ENCODE assay signal across 9 cellular contexts in the genomic region with DNA sequence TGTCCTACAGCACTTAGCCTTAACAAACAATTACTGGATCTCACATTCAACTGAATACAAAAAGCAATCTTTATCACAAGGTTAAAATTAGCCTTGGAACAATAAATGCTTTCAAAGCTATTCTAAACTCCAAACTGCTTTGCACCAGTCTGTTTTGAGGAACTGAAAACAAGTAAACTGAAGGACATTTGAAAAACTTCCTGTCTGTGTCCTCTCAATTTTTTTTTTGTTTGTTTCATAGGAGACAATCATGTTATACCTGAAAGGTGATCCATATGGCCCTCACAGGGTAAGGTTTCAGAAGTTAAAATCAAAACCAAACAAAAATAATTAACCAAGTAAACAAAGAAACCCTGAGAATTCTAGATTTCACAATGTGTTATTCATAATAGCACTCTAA.
A peak's percentile ranks its signal among the peaks of the same experiment; 100 is the strongest.
DNase-seq lines count a peak whose midpoint lies in the region; ATAC-seq, FAIRE-seq and TF ChIP-seq lines count a peak whose summit lies in the region.
"Had no signal": no experiment of that assay in that cellular context is flagged by ENCODE, and none has a peak within 500 bp of the region (broad histone marks: within the 10 kb centered on the region; RNA-seq: fewer than 3 reads in every experiment).

No MANE protein-coding gene starts in this region.

- intact Hi-C loops in GM12878 (cut with micrococcal nuclease; ENCODE audit: unreplicated experiment), result loop anchor here (5.0 kb wide), 2 partner anchors 46 to 66 kb away; no protein-coding TSS in a partner anchor
- intact Hi-C loops in thyroid gland (cut with DNase I), result no loop called here

- H3K36me3 ChIP-seq in GM12878 (ENCODE audit: control insufficient read depth in 2 of 2, insufficient read depth in 2 of 2, low read length in 1 of 2), result no peaks in the 10 kb centered on the region
- no peaks in the 10 kb centered on the region for H3K36me3 ChIP-seq in BE2C
- H3K36me3 ChIP-seq in thyroid gland, result no peaks in the 10 kb centered on the region
- H3K36me3 ChIP-seq in Peyer's patch, result no peaks in the 10 kb centered on the region
- H3K36me3 ChIP-seq: right lobe of liver had no signal

- ATAC-seq in GM18505 (IDR thresholded peaks at IDR 0.05; ENCODE audit: unreplicated experiment) (peak; percentile 96), GM21381 (IDR thresholded peaks at IDR 0.05; ENCODE audit: unreplicated experiment) (peak; percentile 97), HG03139 (IDR thresholded peaks at IDR 0.05; ENCODE audit: unreplicated experiment) (peak; percentile 96), GM12878 (peak; percentile 95)

- in situ Hi-C loops in GM12878 (cut with MboI), result no loop called here

- no peak overlapping the region; the same call in 1 of the 2 replicates for H2AFZ ChIP-seq in GM12878 (ENCODE audit: control insufficient read depth, low read depth, low read length)

- no peak overlapping the region for H3K4me3 ChIP-seq in GM12878
- no peak overlapping the region for H3K4me3 ChIP-seq in BE2C (ENCODE audit: low read depth, low read length)
- no peak overlapping the region for H3K4me3 ChIP-seq in thyroid gland (replicated peaks in 1 of 3)
- no peak overlapping the region for H3K4me3 ChIP-seq in Peyer's patch
- H3K4me3 ChIP-seq: right lobe of liver had no signal

- H3K27ac ChIP-seq in GM12878 (ENCODE audit: control insufficient read depth, insufficient read depth) (peak overlapping the region; percentile 36; the same call in 1 of the 2 replicates), thyroid gland (no peak overlapping the region), Peyer's patch (no peak overlapping the region)
- H3K27ac ChIP-seq: right lobe of liver had no signal

- SMC1A ChIA-PET in GM12878 (lab: Charles Lee; ENCODE audit: uncharacterized antibody, unreplicated experiment), result interaction anchor here (0.9 to 3.4 kb wide), 9 partner anchors 8 to 323 kb away, joined by 3 to 20 read pairs (median 3); no protein-coding TSS in a partner anchor

- TF ChIP-seq CTCF in GM12878 (IDR thresholded peaks at IDR 0.05 in 2 of 3, conservative IDR thresholded peaks at IDR 0.05 in 1 of 3; ENCODE audit: control insufficient read depth in 2 of 3, extremely low read depth in 1 of 3, insufficient read depth in 1 of 3, low read depth in 3 of 3, low read length in 3 of 3) (no peak), BE2C (IDR thresholded peaks at IDR 0.05; ENCODE audit: low read depth, low read length) (no peak), thyroid gland (IDR thresholded peaks at IDR 0.05) (no peak), Peyer's patch (IDR thresholded peaks at IDR 0.05) (no peak)

- RAD21 ChIA-PET in GM12878 (lab: Charles Lee; ENCODE audit: unreplicated experiment), result interaction anchor here (0.7 to 1.7 kb wide), 8 partner anchors 43 to 265 kb away, joined by 3 to 10 read pairs (median 3); no protein-coding TSS in a partner anchor

- peak; percentile 78 to 95 for TF ChIP-seq EP300 in GM12878 (IDR thresholded peaks at IDR 0.05; ENCODE audit: borderline replicate concordance in 1 of 2, control insufficient read depth in 1 of 2, low read depth in 2 of 2, low read length in 2 of 2)

- no peaks in the 10 kb centered on the region for H4K20me1 ChIP-seq in GM12878 (ENCODE audit: control insufficient read depth, insufficient read depth)

- H3K79me2 ChIP-seq in GM12878 (ENCODE audit: control insufficient read depth, insufficient read depth, low read length), result no peaks in the 10 kb centered on the region

- BruUV-seq in GM12878 (replicated peaks; lab: Mats Ljungman, UMichigan), result no TSS peak

- H3K27me3 ChIP-seq in GM12878 (replicated peaks in 1 of 2; ENCODE audit: control insufficient read depth in 2 of 2, insufficient read depth in 2 of 2, low read length in 1 of 2), result no peaks in the 10 kb centered on the region
- H3K27me3 ChIP-seq in BE2C, result no peaks in the 10 kb centered on the region
- no peaks in the 10 kb centered on the region for H3K27me3 ChIP-seq in thyroid gland
- H3K27me3 ChIP-seq in Peyer's patch, result no peaks in the 10 kb centered on the region
- H3K27me3 ChIP-seq: right lobe of liver had no signal

- H3K9ac ChIP-seq in GM12878 (ENCODE audit: control insufficient read depth, insufficient read depth, low read length), result no peak overlapping the region

- H3K9me3 ChIP-seq in GM12878 (replicated peaks; ENCODE audit: control insufficient read depth, insufficient read depth, low read length), result peaks cover 7% of the 10 kb centered on the region; the same call in 2 of the 3 replicates
- no peaks in the 10 kb centered on the region for H3K9me3 ChIP-seq in BE2C
- H3K9me3 ChIP-seq in thyroid gland, result no peaks in the 10 kb centered on the region
- H3K9me3 ChIP-seq in Peyer's patch, result no peaks in the 10 kb centered on the region
- H3K9me3 ChIP-seq: right lobe of liver had no signal

- peak; percentile 61 for FAIRE-seq in GM12878 (lab: Jason Lieb, UNC)
- FAIRE-seq in H54 (lab: Jason Lieb, UNC), result no peak

- CTCF ChIA-PET in GM12878 (lab: Yijun Ruan, JAX), result interaction anchor here (0.7 to 2.4 kb wide), 5 partner anchors 12 to 294 kb away, joined by 3 to 9 read pairs (median 5); no protein-coding TSS in a partner anchor

- TF ChIP-seq POLR2A in GM18505 (IDR thresholded peaks at IDR 0.05; ENCODE audit: borderline replicate concordance, extremely low read depth, insufficient read depth, insufficient read length) (no peak), GM12878 (IDR thresholded peaks at IDR 0.05; ENCODE audit: low read depth, low read length) (no peak), thyroid gland (IDR thresholded peaks at IDR 0.05) (no peak), H54 (IDR thresholded peaks at IDR 0.05; ENCODE audit: low read depth, low read length) (no peak), Peyer's patch (IDR thresholded peaks at IDR 0.05) (no peak)

- H3K4me1 ChIP-seq in GM12878 (ENCODE audit: control insufficient read depth, insufficient read depth, low read length) (peaks cover 8% of the 10 kb centered on the region; the same call in 1 of the 2 replicates), BE2C (peaks cover 15% of the 10 kb centered on the region), thyroid gland (no peaks in the 10 kb centered on the region), Peyer's patch (no peaks in the 10 kb centered on the region)

- no peak for TF ChIP-seq RAD21 in GM12878 (IDR thresholded peaks at IDR 0.05; ENCODE audit: insufficient read depth, low read depth, low read length)

- 0 out of 2 replicates have a peak overlapping the region, but pooled peaks have one; percentile 50 for H3K4me2 ChIP-seq in GM12878 (ENCODE audit: control insufficient read depth, insufficient read depth)

- DNase-seq in GM12878 (ENCODE audit: low read depth, low spot score), result peak; percentile 59
- no peak for DNase-seq in BE2C
- no peak for DNase-seq in thyroid gland
- DNase-seq in H54 (ENCODE audit: insufficient read length, low spot score), result no peak
- no peak for DNase-seq in Peyer's patch
- DNase-seq: right lobe of liver had no signal

- POLR2A ChIA-PET in GM12878 (lab: Charles Lee), result no interaction called here

TF ChIP-seq in GM12878, 131 proteins besides CTCF, POLR2A, EP300 and RAD21 (continues in another document):
- TF ChIP-seq MXI1 (IDR thresholded peaks at IDR 0.05; ENCODE audit: low read depth, low read length) (no peak), NBN (IDR thresholded peaks at IDR 0.05) (0 out of 2 replicates have a peak, but pooled peaks have one; percentile 47), MEF2B (IDR thresholded peaks at IDR 0.05; ENCODE audit: partially characterized antibody, poor library complexity, severe bottlenecking) (peak; percentile 87), SMC3 (IDR thresholded peaks at IDR 0.05; ENCODE audit: borderline replicate concordance, low read length) (peak; percentile 5; the same call in 1 of the 2 replicates), DPF2 (IDR thresholded peaks at IDR 0.05) (peak; percentile 92), SPI1 (IDR thresholded peaks at IDR 0.05; ENCODE audit: borderline replicate concordance, insufficient read depth, low read depth, low read length) (peak; percentile 98)
- TF ChIP-seq, protein P1, sequence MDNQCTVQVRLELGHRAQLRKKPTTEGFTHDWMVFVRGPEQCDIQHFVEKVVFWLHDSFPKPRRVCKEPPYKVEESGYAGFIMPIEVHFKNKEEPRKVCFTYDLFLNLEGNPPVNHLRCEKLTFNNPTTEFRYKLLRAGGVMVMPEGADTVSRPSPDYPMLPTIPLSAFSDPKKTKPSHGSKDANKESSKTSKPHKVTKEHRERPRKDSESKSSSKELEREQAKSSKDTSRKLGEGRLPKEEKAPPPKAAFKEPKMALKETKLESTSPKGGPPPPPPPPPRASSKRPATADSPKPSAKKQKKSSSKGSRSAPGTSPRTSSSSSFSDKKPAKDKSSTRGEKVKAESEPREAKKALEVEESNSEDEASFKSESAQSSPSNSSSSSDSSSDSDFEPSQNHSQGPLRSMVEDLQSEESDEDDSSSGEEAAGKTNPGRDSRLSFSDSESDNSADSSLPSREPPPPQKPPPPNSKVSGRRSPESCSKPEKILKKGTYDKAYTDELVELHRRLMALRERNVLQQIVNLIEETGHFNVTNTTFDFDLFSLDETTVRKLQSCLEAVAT (IDR thresholded peaks at IDR 0.05), result 0 out of 2 replicates have a peak, but pooled peaks have one; percentile 38
- TF ChIP-seq, protein P2, sequence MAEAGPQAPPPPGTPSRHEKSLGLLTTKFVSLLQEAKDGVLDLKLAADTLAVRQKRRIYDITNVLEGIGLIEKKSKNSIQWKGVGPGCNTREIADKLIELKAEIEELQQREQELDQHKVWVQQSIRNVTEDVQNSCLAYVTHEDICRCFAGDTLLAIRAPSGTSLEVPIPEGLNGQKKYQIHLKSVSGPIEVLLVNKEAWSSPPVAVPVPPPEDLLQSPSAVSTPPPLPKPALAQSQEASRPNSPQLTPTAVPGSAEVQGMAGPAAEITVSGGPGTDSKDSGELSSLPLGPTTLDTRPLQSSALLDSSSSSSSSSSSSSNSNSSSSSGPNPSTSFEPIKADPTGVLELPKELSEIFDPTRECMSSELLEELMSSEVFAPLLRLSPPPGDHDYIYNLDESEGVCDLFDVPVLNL (IDR thresholded peaks at IDR 0.05; ENCODE audit: low read depth, low read length), result no peak
